In genomic region chr6:159010037-159010612, GRCh38 we compare ENCODE assay signal across 4 cellular contexts. TPM values are rescaled to one million over a fixed set of nuclear protein-coding genes. Genes with fewer than 3 reads are reported as not detected.
"Had no signal": no experiment of that assay in that cellular context is flagged by ENCODE, and none has a peak within 500 bp of the region (broad histone marks: within the 10 kb centered on the region; RNA-seq: fewer than 3 reads in every experiment).

No MANE protein-coding gene starts in this region.

RNA-seq across cellular contexts. Expression of gene TAGAP, which starts 34.7 kb away (rescaled TPM):
- total RNA-seq: endothelial cell of umbilical vein, fibroblast of villous mesenchyme, osteocyte, progenitor cell of endocrine pancreas had no signal
- polyA plus RNA-seq: endothelial cell of umbilical vein had no signal
